11 cellular contexts compared by ENCODE assay signal in genomic region chr6:33697845-33698244, GRCh38. TPM values are rescaled to one million over a fixed set of nuclear protein-coding genes. Genes with fewer than 3 reads are reported as not detected.
DNase-seq lines count a peak whose midpoint lies in the region; ATAC-seq and TF ChIP-seq lines count a peak whose summit lies in the region.
"Had no signal": no experiment of that assay in that cellular context is flagged by ENCODE, and none has a peak within 500 bp of the region (broad histone marks: within the 10 kb centered on the region; RNA-seq: fewer than 3 reads in every experiment).

No MANE protein-coding gene starts in this region.

- POLR2A ChIA-PET in activated CD4-positive, alpha-beta T cell treated with anti-CD3 and anti-CD28 coated beads for 36 hours (lab: Charles Lee): no interaction called here

- BruUV-seq in Calu3 (replicated peaks; lab: Mats Ljungman, UMichigan): no TSS peak

- DNase-seq in activated CD4-positive, alpha-beta T cell treated with anti-CD3 and anti-CD28 coated beads for 36 hours: no peak
- no peak for DNase-seq in activated CD4-positive, alpha-beta T cell treated with anti-CD3 and anti-CD28 coated beads, Interleukin-2, amount 50 U/mL, for 1 hour
- DNase-seq in Calu3: no peak
- DNase-seq in naive B cell: no peak
- DNase-seq in DMS153 treated with DMSO at 0.1 percent for 48 hours (lab: John Stamatoyannopoulos, UW; ENCODE audit: unreplicated experiment): no peak
- DNase-seq: hippocampal formation, left lung had no signal

- H3K27me3 Mint-ChIP-seq in activated CD4-positive, alpha-beta T cell treated with anti-CD3 and anti-CD28 coated beads for 36 hours: no peaks in the 10 kb centered on the region
- no peaks in the 10 kb centered on the region for H3K27me3 Mint-ChIP-seq in Calu3 (ENCODE audit: unreplicated experiment)
- H3K27me3 Mint-ChIP-seq in activated T-helper 17 cell treated with anti-CD3 and anti-CD28 coated beads, Interleukin-2, amount 50 U/mL, for 72 hours: no peaks in the 10 kb centered on the region
- H3K27me3 Mint-ChIP-seq in naive B cell: no peaks in the 10 kb centered on the region

- TF ChIP-seq CTCF in Calu3 (IDR thresholded peaks at IDR 0.05; ENCODE audit: unreplicated experiment): no peak

- H3K9me3 Mint-ChIP-seq in activated CD4-positive, alpha-beta T cell treated with anti-CD3 and anti-CD28 coated beads for 36 hours (ENCODE audit: low read depth): no peaks in the 10 kb centered on the region
- H3K9me3 Mint-ChIP-seq in Calu3 (ENCODE audit: low read depth, unreplicated experiment) (no peaks in the 10 kb centered on the region), naive B cell (no peaks in the 10 kb centered on the region)
- no peaks in the 10 kb centered on the region for H3K9me3 Mint-ChIP-seq in activated T-helper 17 cell treated with anti-CD3 and anti-CD28 coated beads, Interleukin-2, amount 50 U/mL, for 72 hours

- ATAC-seq in activated CD4-positive, alpha-beta T cell treated with anti-CD3 and anti-CD28 coated beads for 36 hours: no peak
- no peak for ATAC-seq in activated T-helper 17 cell treated with anti-CD3 and anti-CD28 coated beads, Interleukin-2, amount 50 U/mL, for 72 hours (replicated peaks)
- ATAC-seq in naive B cell (ENCODE audit: low read depth in 2 of 2) (no peak), GM18867 (IDR thresholded peaks at IDR 0.05; ENCODE audit: unreplicated experiment) (no peak), HG03469 (IDR thresholded peaks at IDR 0.05; ENCODE audit: unreplicated experiment) (no peak)
- ATAC-seq: A549 had no signal

- no peak overlapping the region for H3K4me3 Mint-ChIP-seq in activated CD4-positive, alpha-beta T cell treated with anti-CD3 and anti-CD28 coated beads for 36 hours
- no peak overlapping the region for H3K4me3 Mint-ChIP-seq in Calu3 (ENCODE audit: low read depth, unreplicated experiment)
- peak overlapping the region; percentile 87 for H3K4me3 Mint-ChIP-seq in activated T-helper 17 cell treated with anti-CD3 and anti-CD28 coated beads, Interleukin-2, amount 50 U/mL, for 72 hours
- H3K4me3 Mint-ChIP-seq in naive B cell: peak overlapping the region in 5 of 8 donors; percentile 75 to 89 (median 82)

- CTCF ChIA-PET in activated CD4-positive, alpha-beta T cell treated with anti-CD3 and anti-CD28 coated beads for 36 hours (lab: Charles Lee): interaction anchor here (1.0 to 1.3 kb wide), 3 partner anchors 8 to 13 kb away, joined by 6 to 10 read pairs (median 8); partner anchors contain the start of gene UQCC2
- CTCF ChIA-PET in Calu3 (lab: Charles Lee): interaction anchor here (0.8 to 1.6 kb wide), 4 partner anchors 13 to 108 kb away, joined by 3 to 5 read pairs (median 3); partner anchors contain the start of gene UQCC2

- H3K4me1 Mint-ChIP-seq in activated CD4-positive, alpha-beta T cell treated with anti-CD3 and anti-CD28 coated beads for 36 hours: peaks cover 74% of the 10 kb centered on the region
- H3K4me1 Mint-ChIP-seq in Calu3 (ENCODE audit: low read depth, unreplicated experiment) (peaks cover 9% of the 10 kb centered on the region), naive B cell (peaks cover 54 to 91% (median 72%) of the 10 kb centered on the region in 3 donors)
- peaks cover 48% of the 10 kb centered on the region for H3K4me1 Mint-ChIP-seq in activated T-helper 17 cell treated with anti-CD3 and anti-CD28 coated beads, Interleukin-2, amount 50 U/mL, for 72 hours

- H3K27ac Mint-ChIP-seq in activated CD4-positive, alpha-beta T cell treated with anti-CD3 and anti-CD28 coated beads for 36 hours: peak overlapping the region; percentile 90
- H3K27ac Mint-ChIP-seq in Calu3 (ENCODE audit: unreplicated experiment) (peak overlapping the region; percentile 25), naive B cell (peak overlapping the region; percentile 88 to 98 (median 95))
- peak overlapping the region; percentile 99 for H3K27ac Mint-ChIP-seq in activated T-helper 17 cell treated with anti-CD3 and anti-CD28 coated beads, Interleukin-2, amount 50 U/mL, for 72 hours

- H3K36me3 Mint-ChIP-seq in activated CD4-positive, alpha-beta T cell treated with anti-CD3 and anti-CD28 coated beads for 36 hours (ENCODE audit: low read depth): peaks cover 44% of the 10 kb centered on the region
- peaks cover 84% of the 10 kb centered on the region for H3K36me3 Mint-ChIP-seq in Calu3 (ENCODE audit: insufficient read depth, unreplicated experiment)
- peaks cover 89% of the 10 kb centered on the region for H3K36me3 Mint-ChIP-seq in activated T-helper 17 cell treated with anti-CD3 and anti-CD28 coated beads, Interleukin-2, amount 50 U/mL, for 72 hours (ENCODE audit: low read depth)
- H3K36me3 Mint-ChIP-seq in naive B cell: no peaks in the 10 kb centered on the region

- intact Hi-C loops in activated CD4-positive, alpha-beta T cell treated with anti-CD3 and anti-CD28 coated beads for 36 hours (cut with DNase I, micrococcal nuclease): no loop called here
- intact Hi-C loops in Calu3 (cut with micrococcal nuclease; ENCODE audit: unreplicated experiment): no loop called here

RNA-seq across cellular contexts. Expression of gene UQCC2, which starts 13.7 kb away (rescaled TPM):
- total RNA-seq in activated CD4-positive, alpha-beta T cell treated with anti-CD3 and anti-CD28 coated beads for 36 hours: 100 to 1,000 TPM; 141 to 147 TPM
- total RNA-seq in Calu3 (2022): 142 and 145 TPM in 2 replicates
- total RNA-seq in activated T-helper 17 cell treated with anti-CD3 and anti-CD28 coated beads, Interleukin-2, amount 50 U/mL, for 72 hours: 100 to 1,000 TPM in 1 of 2 donors, 10 to 100 TPM in 1; 65.5 to 112 TPM
- 10 to 100 TPM; 29.4 to 53.0 (median 44.4) TPM for polyA plus RNA-seq in naive B cell (ENCODE audit: low read depth in 6 of 6)

RNA-seq across cellular contexts. Expression of gene IP6K3, which starts 48.9 kb away (rescaled TPM):
- total RNA-seq in activated CD4-positive, alpha-beta T cell treated with anti-CD3 and anti-CD28 coated beads for 36 hours: not detected
- total RNA-seq in Calu3 (2022): not detected in 2 replicates
- total RNA-seq in activated T-helper 17 cell treated with anti-CD3 and anti-CD28 coated beads, Interleukin-2, amount 50 U/mL, for 72 hours: not detected
- polyA plus RNA-seq in naive B cell (ENCODE audit: low read depth in 6 of 6): not detected

Comparison
In these comparisons a context has a peak if more than half of its experiments do, and no peak if none do; other contexts are left out.
1. H3K27ac Mint-ChIP-seq: peak in every context shown above with its lines; median percentile 99 in activated T-helper 17 cell treated with anti-CD3 and anti-CD28 coated beads, Interleukin-2, amount 50 U/mL, for 72 hours; 95 in naive B cell; 90 in activated CD4-positive, alpha-beta T cell treated with anti-CD3 and anti-CD28 coated beads for 36 hours; 25 in Calu3.
2. H3K4me3 Mint-ChIP-seq: peak in activated T-helper 17 cell treated with anti-CD3 and anti-CD28 coated beads, Interleukin-2, amount 50 U/mL, for 72 hours (single experiment) and naive B cell (5 of 8); none in activated CD4-positive, alpha-beta T cell treated with anti-CD3 and anti-CD28 coated beads for 36 hours (single experiment) and Calu3 (single experiment).